22 cellular contexts compared by ENCODE assay signal in genomic region chr15:72616491-72617210, GRCh38. TPM values are rescaled to one million over a fixed set of nuclear protein-coding genes. Genes with fewer than 3 reads are reported as not detected.
DNase-seq lines count a peak whose midpoint lies in the region; ATAC-seq and TF ChIP-seq lines count a peak whose summit lies in the region.
"Had no signal": no experiment of that assay in that cellular context is flagged by ENCODE, and none has a peak within 500 bp of the region (broad histone marks: within the 10 kb centered on the region; RNA-seq: fewer than 3 reads in every experiment).

No MANE protein-coding gene starts in this region.

- H3K4me1 Mint-ChIP-seq in stimulated activated naive CD8-positive, alpha-beta T cell treated with anti-CD3 and anti-CD28 coated beads, Interleukin-15, Interleukin-2, amounts not matched to agents 100 ng/mL and 50 ng/mL, for 24 hours (ENCODE audit: low read depth) = peaks cover 8% of the 10 kb centered on the region
- peaks cover 10% of the 10 kb centered on the region for H3K4me1 Mint-ChIP-seq in stimulated activated naive CD8-positive, alpha-beta T cell treated with anti-CD3 and anti-CD28 coated beads, Interleukin-15, amount 100 ng/mL, for 72 hours

- no peak overlapping the region for H3K4me3 Mint-ChIP-seq in stimulated activated naive CD8-positive, alpha-beta T cell treated with anti-CD3 and anti-CD28 coated beads, Interleukin-15, Interleukin-2, amounts not matched to agents 100 ng/mL and 50 ng/mL, for 24 hours
- H3K4me3 Mint-ChIP-seq in stimulated activated naive CD8-positive, alpha-beta T cell treated with anti-CD3 and anti-CD28 coated beads, Interleukin-15, amount 100 ng/mL, for 72 hours = no peak overlapping the region
- H3K4me3 Mint-ChIP-seq: HFFc6 had no signal

- no peaks in the 10 kb centered on the region for H3K27me3 Mint-ChIP-seq in stimulated activated naive CD8-positive, alpha-beta T cell treated with anti-CD3 and anti-CD28 coated beads, Interleukin-15, Interleukin-2, amounts not matched to agents 100 ng/mL and 50 ng/mL, for 24 hours
- no peaks in the 10 kb centered on the region for H3K27me3 Mint-ChIP-seq in stimulated activated naive CD8-positive, alpha-beta T cell treated with anti-CD3 and anti-CD28 coated beads, Interleukin-15, amount 100 ng/mL, for 72 hours

- no peaks in the 10 kb centered on the region for H3K9me3 Mint-ChIP-seq in stimulated activated naive CD8-positive, alpha-beta T cell treated with anti-CD3 and anti-CD28 coated beads, Interleukin-15, Interleukin-2, amounts not matched to agents 100 ng/mL and 50 ng/mL, for 24 hours
- H3K9me3 Mint-ChIP-seq in stimulated activated naive CD8-positive, alpha-beta T cell treated with anti-CD3 and anti-CD28 coated beads, Interleukin-15, amount 100 ng/mL, for 72 hours = no peaks in the 10 kb centered on the region
- H3K9me3 Mint-ChIP-seq: HFFc6 had no signal

- H3K27me3 ChIP-seq in foreskin keratinocyte = peaks cover 3% of the 10 kb centered on the region
- H3K27me3 ChIP-seq: SJCRH30 had no signal

- no peaks in the 10 kb centered on the region for H3K36me3 Mint-ChIP-seq in stimulated activated naive CD8-positive, alpha-beta T cell treated with anti-CD3 and anti-CD28 coated beads, Interleukin-15, Interleukin-2, amounts not matched to agents 100 ng/mL and 50 ng/mL, for 24 hours (ENCODE audit: low read depth)

- DNase-seq in stimulated activated naive CD8-positive, alpha-beta T cell treated with anti-CD3 and anti-CD28 coated beads, Interleukin-15, amount 100 ng/mL, for 72 hours = no peak
- DNase-seq in RPMI7951 (ENCODE audit: low read depth) = peak; percentile 13
- DNase-seq in left kidney (ENCODE audit: low read depth, low spot score) = peak; percentile 4
- DNase-seq in foreskin keratinocyte = no peak
- no peak for DNase-seq in NCI-H510A (lab: John Stamatoyannopoulos, UW)
- DNase-seq in NCI-H187 treated with DMSO at 0.1 percent for 48 hours (lab: John Stamatoyannopoulos, UW) = no peak
- DNase-seq in COLO829 (ENCODE audit: low spot score) = no peak
- DNase-seq: 8988T, Caco-2, GF-D8, HFFc6, NCI-H1092, NCI-H1436 treated with DMSO at 0.1 percent for 48 hours, NCI-H2029 treated with DMSO at 0.1 percent for 48 hours, NCI-H2227 treated with DMSO at 0.1 percent for 48 hours, NCI-H524 treated with DMSO at 0.1 percent for 48 hours, SJCRH30 had no signal

- H3K4me1 ChIP-seq in foreskin keratinocyte = no peaks in the 10 kb centered on the region
- H3K4me1 ChIP-seq: Caco-2, SJCRH30 had no signal

- TF ChIP-seq CTCF in foreskin keratinocyte (conservative IDR thresholded peaks at IDR 0.05) = no peak

- H3K27ac ChIP-seq in foreskin keratinocyte = no peak overlapping the region
- H3K27ac ChIP-seq: SJCRH30 had no signal

- peak overlapping the region; percentile 24 for H3K27ac Mint-ChIP-seq in stimulated activated naive CD8-positive, alpha-beta T cell treated with anti-CD3 and anti-CD28 coated beads, Interleukin-15, Interleukin-2, amounts not matched to agents 100 ng/mL and 50 ng/mL, for 24 hours
- peak overlapping the region in 1 of 2 donors; percentile 19 for H3K27ac Mint-ChIP-seq in stimulated activated naive CD8-positive, alpha-beta T cell treated with anti-CD3 and anti-CD28 coated beads, Interleukin-15, amount 100 ng/mL, for 72 hours
- H3K27ac Mint-ChIP-seq: HFFc6 had no signal

- ATAC-seq in stimulated activated naive CD8-positive, alpha-beta T cell treated with anti-CD3 and anti-CD28 coated beads, Interleukin-15, amount 100 ng/mL, for 72 hours = no peak
- no peak for ATAC-seq in foreskin keratinocyte
- ATAC-seq: GM12878 had no signal

RNA-seq across cellular contexts. Expression of gene GOLGA6B, which starts 37.8 kb away (rescaled TPM):
- not detected in 2 replicates for total RNA-seq in RPMI7951 (2014; rRNA removed; shearing (Covaris generic))
- total RNA-seq in foreskin keratinocyte = not detected in 2 replicates
- polyA plus RNA-seq in foreskin keratinocyte = not detected in 2 replicates
- total RNA-seq: Caco-2, Daoy, GM12878, HFFc6, MCF 10A, SJCRH30 had no signal
- polyA plus RNA-seq: AG04450, GM12878 had no signal

Comparison
In these comparisons a context has a peak if more than half of its experiments do, and no peak if none do; other contexts are left out.
1. DNase-seq: peak in RPMI7951 (single experiment) and left kidney (single experiment); none in stimulated activated naive CD8-positive, alpha-beta T cell treated with anti-CD3 and anti-CD28 coated beads, Interleukin-15, amount 100 ng/mL, for 72 hours (0 of 2), foreskin keratinocyte (0 of 2), NCI-H510A (single experiment), NCI-H187 treated with DMSO at 0.1 percent for 48 hours (single experiment) and COLO829 (single experiment).